In the genomic region with DNA sequence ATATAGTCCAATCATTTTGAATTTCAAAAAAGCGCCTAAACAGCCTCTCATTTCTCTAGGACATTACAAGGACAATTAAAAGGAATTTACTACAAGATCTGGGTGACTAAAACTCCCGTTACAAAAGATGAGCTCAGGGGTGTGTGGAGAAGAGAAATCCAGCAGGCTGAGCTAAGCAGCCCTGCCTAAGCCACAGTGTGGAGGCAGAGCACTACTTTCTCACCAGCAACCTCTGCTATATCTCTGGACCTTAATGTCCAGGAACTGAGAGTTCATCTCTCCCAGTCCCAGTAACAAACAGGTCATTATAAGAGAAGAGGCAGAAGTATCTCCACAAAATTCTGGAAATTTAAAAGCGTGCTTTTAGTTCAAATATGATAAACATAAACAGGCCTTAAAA, we compare ENCODE assay signal across 16 cellular contexts. TPM values are rescaled to one million over a fixed set of nuclear protein-coding genes. Genes with fewer than 3 reads are reported as not detected.
A peak's percentile ranks its signal among the peaks of the same experiment; 100 is the strongest.
DNase-seq lines count a peak whose midpoint lies in the region; FAIRE-seq and TF ChIP-seq lines count a peak whose summit lies in the region.
"Had no signal": no experiment of that assay in that cellular context is flagged by ENCODE, and none has a peak within 500 bp of the region (broad histone marks: within the 10 kb centered on the region; RNA-seq: fewer than 3 reads in every experiment).

No MANE protein-coding gene starts in this region.

- H3K27me3 Mint-ChIP-seq in neural progenitor cell (ENCODE audit: insufficient read depth, low read depth), result peaks cover 2% of the 10 kb centered on the region

- H3K4me1 Mint-ChIP-seq in neural progenitor cell, result peaks cover 3% of the 10 kb centered on the region
- H3K4me1 Mint-ChIP-seq: activated naive CD8-positive, alpha-beta T cell treated with anti-CD3 and anti-CD28 coated beads, Interleukin-2, amount 50 U/mL, for 24 hours had no signal

- TF ChIP-seq CTCF in GM13977 (IDR thresholded peaks at IDR 0.05; ENCODE audit: extremely low read depth, insufficient read depth, missing control alignments), result peak; percentile 32
- TF ChIP-seq CTCF in VCaP (conservative IDR thresholded peaks at IDR 0.05), result 0 out of 2 replicates have a peak, but pooled peaks have one; percentile 15
- TF ChIP-seq CTCF in epithelial cell of proximal tubule (conservative IDR thresholded peaks at IDR 0.05; ENCODE audit: low read depth, low read length), result peak; percentile 44
- TF ChIP-seq CTCF in neural progenitor cell (IDR thresholded peaks at IDR 0.05), result peak; percentile 12

- FAIRE-seq in RCC 7860 (lab: Jason Lieb, UNC), result no peak
- FAIRE-seq: D721Med had no signal

- H3K4me3 Mint-ChIP-seq in neural progenitor cell, result no peak overlapping the region
- H3K4me3 Mint-ChIP-seq: activated naive CD8-positive, alpha-beta T cell treated with anti-CD3 and anti-CD28 coated beads, Interleukin-2, amount 50 U/mL, for 24 hours; activated T-helper 1 cell treated with anti-CD3 and anti-CD28 coated beads, Interleukin-12 subunit alpha, Interleukin-12 subunit beta, Interleukin-2, Interleukin-4 antibody, amounts not matched to agents 30 ng/mL and 10 ng/mL and 1 ng/mL, durations not matched to agents 14 hours and 24 hours and 36 hours had no signal

- no peaks in the 10 kb centered on the region for H4K20me1 ChIP-seq in neural progenitor cell (ENCODE audit: low read depth)

- H3K9me3 Mint-ChIP-seq in neural progenitor cell, result no peaks in the 10 kb centered on the region
- H3K9me3 Mint-ChIP-seq: activated naive CD8-positive, alpha-beta T cell treated with anti-CD3 and anti-CD28 coated beads, Interleukin-2, amount 50 U/mL, for 24 hours; activated T-helper 1 cell treated with anti-CD3 and anti-CD28 coated beads, Interleukin-12 subunit alpha, Interleukin-12 subunit beta, Interleukin-2, Interleukin-4 antibody, amounts not matched to agents 30 ng/mL and 10 ng/mL and 1 ng/mL, durations not matched to agents 14 hours and 24 hours and 36 hours had no signal

- H3K36me3 Mint-ChIP-seq in neural progenitor cell, result no peaks in the 10 kb centered on the region

- no peak overlapping the region for H3K27ac Mint-ChIP-seq in neural progenitor cell
- H3K27ac Mint-ChIP-seq: activated naive CD8-positive, alpha-beta T cell treated with anti-CD3 and anti-CD28 coated beads, Interleukin-2, amount 50 U/mL, for 24 hours; activated T-helper 1 cell treated with anti-CD3 and anti-CD28 coated beads, Interleukin-12 subunit alpha, Interleukin-12 subunit beta, Interleukin-2, Interleukin-4 antibody, amounts not matched to agents 30 ng/mL and 10 ng/mL and 1 ng/mL, durations not matched to agents 14 hours and 24 hours and 36 hours; progenitor cell of endocrine pancreas had no signal

- H3K4me2 ChIP-seq in neural progenitor cell, result no peak overlapping the region

- H3F3A ChIP-seq in neural progenitor cell (ENCODE audit: low read depth), result peaks cover 17% of the 10 kb centered on the region

- H2AFZ ChIP-seq in neural progenitor cell (replicated peaks), result no peak overlapping the region

- peaks cover 24% of the 10 kb centered on the region for H3K27me3 ChIP-seq in neural progenitor cell

- DNase-seq in GM13977 (ENCODE audit: low spot score) (no peak), epithelial cell of proximal tubule (ENCODE audit: low read depth) (no peak), neural progenitor cell (ENCODE audit: low spot score) (peak; percentile 24), ureter (ENCODE audit: low spot score) (no peak), NCI-H2107 treated with DMSO at 0.1 percent for 48 hours (lab: John Stamatoyannopoulos, UW; ENCODE audit: unreplicated experiment) (no peak), RCC 7860 (ENCODE audit: low spot score) (no peak)
- no peak for DNase-seq in activated CD4-positive, alpha-beta T cell treated with anti-CD3 and anti-CD28 coated beads for 4 hours
- DNase-seq: activated naive CD8-positive, alpha-beta T cell treated with anti-CD3 and anti-CD28 coated beads, Interleukin-2, amount 50 U/mL, for 24 hours; KG1; left colon; NCI-H446 had no signal

- H3K4me3 ChIP-seq in epithelial cell of proximal tubule (ENCODE audit: low read depth, low read length) (no peak overlapping the region), neural progenitor cell (no peak overlapping the region)

- no peak overlapping the region for H3K9ac ChIP-seq in neural progenitor cell

- H3K79me2 ChIP-seq in neural progenitor cell (ENCODE audit: low read depth), result no peaks in the 10 kb centered on the region

- H3K9me3 ChIP-seq in neural progenitor cell (ENCODE audit: low read depth), result no peaks in the 10 kb centered on the region

- H3K27ac ChIP-seq in VCaP (no peak overlapping the region), neural progenitor cell (no peak overlapping the region)

- in situ Hi-C loops in GM13977 (cut with MboI; ENCODE audit: low pct_unique_long_range_greater_than_20kb, low sequenced_read_pairs, unreplicated experiment), result loop anchor here (25.0 kb wide), 1 partner anchor 163 kb away; no protein-coding TSS in a partner anchor

- H3K4me1 ChIP-seq in neural progenitor cell, result no peaks in the 10 kb centered on the region

- H3K36me3 ChIP-seq in neural progenitor cell, result no peaks in the 10 kb centered on the region

RNA-seq across cellular contexts. Expression of gene ANKRD62, which starts 18.9 kb away (rescaled TPM):
- total RNA-seq in epithelial cell of proximal tubule (not detected in 2 replicates), neural progenitor cell (ENCODE audit: low replicate concordance) (0.15 TPM in 1 of 2 replicates, not detected in the other), ureter (not detected)
- total RNA-seq: activated T-helper 1 cell treated with anti-CD3 and anti-CD28 coated beads, Interleukin-12 subunit alpha, Interleukin-12 subunit beta, Interleukin-2, Interleukin-4 antibody, amounts not matched to agents 30 ng/mL and 10 ng/mL and 1 ng/mL, durations not matched to agents 14 hours and 24 hours and 36 hours; progenitor cell of endocrine pancreas; subcutaneous adipose tissue had no signal
